Comparison of ENCODE assay signal across 13 cellular contexts in the genomic region with DNA sequence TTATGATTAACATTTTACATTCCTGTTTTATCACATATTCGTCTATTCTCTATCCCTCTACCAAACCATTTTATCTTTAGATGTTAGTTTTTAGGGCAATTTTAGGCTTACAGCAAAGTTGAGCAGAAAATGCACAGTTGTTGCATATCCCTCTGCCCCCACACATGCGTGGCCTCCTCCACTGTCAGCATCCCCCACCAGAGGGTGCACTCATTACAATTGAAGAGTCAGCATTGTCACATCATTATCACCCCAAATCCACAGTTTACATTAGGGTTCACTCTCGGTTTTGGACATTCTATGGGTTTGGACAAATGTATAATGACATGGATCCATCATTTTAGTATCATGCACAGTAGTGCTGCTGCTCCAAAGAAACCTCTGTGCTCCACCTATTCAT.
A peak's percentile ranks its signal among the peaks of the same experiment; 100 is the strongest.
DNase-seq lines count a peak whose midpoint lies in the region; ATAC-seq, FAIRE-seq and TF ChIP-seq lines count a peak whose summit lies in the region.
"Had no signal": no experiment of that assay in that cellular context is flagged by ENCODE, and none has a peak within 500 bp of the region (broad histone marks: within the 10 kb centered on the region; RNA-seq: fewer than 3 reads in every experiment).

No MANE protein-coding gene starts in this region.

- H3K4me1 ChIP-seq in endothelial cell of umbilical vein (ENCODE audit: control insufficient read depth, extremely low read depth, insufficient read depth, low read length) = no peaks in the 10 kb centered on the region

- POLR2A ChIA-PET in GM10248 (lab: Yijun Ruan, JAX) (no interaction called here), endothelial cell of umbilical vein (lab: Charles Lee) (no interaction called here)

- CTCF ChIA-PET in GM10248 (lab: Yijun Ruan, JAX) = interaction anchor here (1.4 kb wide), 1 partner anchor 11 kb away, joined by 5 read pairs; no protein-coding TSS in a partner anchor
- CTCF ChIA-PET in endothelial cell of umbilical vein (lab: Charles Lee) = no interaction called here

- no peaks in the 10 kb centered on the region for H3K36me3 ChIP-seq in endothelial cell of umbilical vein (ENCODE audit: control insufficient read depth in 2 of 2, extremely low read depth in 1 of 2, insufficient read depth in 2 of 2, low read length in 2 of 2)
- H3K36me3 ChIP-seq: thoracic aorta had no signal

- dilution Hi-C loops in endothelial cell of umbilical vein (cut with MboI; ENCODE audit: extremely low pct_ligation_motif_present, low sequenced_read_pairs) = no loop called here

- H3K27me3 ChIP-seq in endothelial cell of umbilical vein (ENCODE audit: control insufficient read depth in 2 of 2, insufficient read depth in 2 of 2, low read length in 2 of 2) = peaks cover 0 to 8% of the 10 kb centered on the region in 2 experiments

- no peaks in the 10 kb centered on the region for H4K20me1 ChIP-seq in endothelial cell of umbilical vein (replicated peaks; ENCODE audit: control insufficient read depth, extremely low read depth, insufficient read depth, low read length)

- DNase-seq in GM10248 (ENCODE audit: extremely low spot score) = no peak
- DNase-seq in RKO (ENCODE audit: low spot score) = peak; percentile 34
- no peak for DNase-seq in endothelial cell of umbilical vein (ENCODE audit: low read depth, low spot score)
- no peak for DNase-seq in NCI-H2029 treated with DMSO at 0.1 percent for 48 hours (lab: John Stamatoyannopoulos, UW)
- DNase-seq in SIG-M5 (lab: John Stamatoyannopoulos, UW) = no peak
- DNase-seq in left ventricle myocardium superior = no peak
- DNase-seq in kidney tubule cell (ENCODE audit: low spot score) = no peak
- DNase-seq: central memory CD4-positive, alpha-beta T cell; GM23248; NCI-H1930 had no signal

- H3K4me2 ChIP-seq in endothelial cell of umbilical vein (ENCODE audit: insufficient read depth, low read length) = no peak overlapping the region

- no peaks in the 10 kb centered on the region for H3K9me3 ChIP-seq in endothelial cell of umbilical vein (replicated peaks; ENCODE audit: control insufficient read depth, insufficient read depth, low read length)

- H3K79me2 ChIP-seq in endothelial cell of umbilical vein (ENCODE audit: control insufficient read depth, insufficient read depth, low read length) = no peaks in the 10 kb centered on the region

- no peak overlapping the region for H3K27ac ChIP-seq in 22Rv1
- H3K27ac ChIP-seq in endothelial cell of umbilical vein (ENCODE audit: insufficient read depth, low read depth, low read length) = no peak overlapping the region
- H3K27ac ChIP-seq: GM23248, thoracic aorta had no signal

- H2AFZ ChIP-seq in endothelial cell of umbilical vein (ENCODE audit: low read depth, low read length) = no peak overlapping the region
- H2AFZ ChIP-seq: GM23248 had no signal

- no TSS peak for BruUV-seq in endothelial cell of umbilical vein (replicated peaks; lab: Mats Ljungman, UMichigan)

- H3K9ac ChIP-seq in endothelial cell of umbilical vein (replicated peaks; ENCODE audit: extremely low read depth, insufficient read depth, low read length) = no peak overlapping the region
- H3K9ac ChIP-seq: GM23248 had no signal

- TF ChIP-seq CTCF in 22Rv1 (IDR thresholded peaks at IDR 0.05) (peak; percentile 15; the same call in 1 of the 2 replicates), GM10248 (IDR thresholded peaks at IDR 0.05; ENCODE audit: control extremely low read depth, extremely low read depth, low read depth, missing control alignments) (peak; percentile 13), endothelial cell of umbilical vein (IDR thresholded peaks at IDR 0.05; ENCODE audit: extremely low read depth in 1 of 2, insufficient read depth in 1 of 2, low read depth in 1 of 2, low read length in 2 of 2) (peak; percentile 10 to 21)

- no peaks in the 10 kb centered on the region for H3K9me1 ChIP-seq in endothelial cell of umbilical vein (replicated peaks; ENCODE audit: control insufficient read depth, extremely low read depth, insufficient read depth, low read length)

- no peak for ATAC-seq in left ventricle myocardium superior
- ATAC-seq: natural killer cell treated with Interleukin-12 subunit alpha and Interleukin-12 subunit beta and Interleukin-15 and Interleukin-18, amount 100 ng/mL, for 72 hours had no signal

- intact Hi-C loops in endothelial cell of umbilical vein (cut with micrococcal nuclease) = no loop called here
- intact Hi-C loops in left ventricle myocardium superior (cut with micrococcal nuclease) = no loop called here

- no peak overlapping the region for H3K4me3 ChIP-seq in endothelial cell of umbilical vein (replicated peaks in 1 of 3; ENCODE audit: insufficient read depth in 1 of 3, low read depth in 1 of 3, low read length in 3 of 3)
- H3K4me3 ChIP-seq: GM23248, thoracic aorta had no signal

- FAIRE-seq in endothelial cell of umbilical vein (lab: Jason Lieb, UNC) = no peak

- TF ChIP-seq POLR2A in endothelial cell of umbilical vein (IDR thresholded peaks at IDR 0.05; ENCODE audit: low read depth, low read length) = no peak

TF ChIP-seq in endothelial cell of umbilical vein, 7 proteins besides CTCF, POLR2A, EP300 and RAD21:
- no peak for TF ChIP-seq JUN (IDR thresholded peaks at IDR 0.05; ENCODE audit: borderline replicate concordance, insufficient read depth, insufficient read length, low read depth)
- no peak for TF ChIP-seq EZH2 (IDR thresholded peaks at IDR 0.05; ENCODE audit: borderline replicate concordance, low read depth, low read length, severe bottlenecking)
